Comparison of ENCODE assay signal across 12 cellular contexts in genomic region chr17:1555618-1556471, GRCh38. TPM values are rescaled to one million over a fixed set of nuclear protein-coding genes. Genes with fewer than 3 reads are reported as not detected.
A peak's percentile ranks its signal among the peaks of the same experiment; 100 is the strongest.
DNase-seq lines count a peak whose midpoint lies in the region; ATAC-seq and TF ChIP-seq lines count a peak whose summit lies in the region.
"Had no signal": no experiment of that assay in that cellular context is flagged by ENCODE, and none has a peak within 500 bp of the region (broad histone marks: within the 10 kb centered on the region; RNA-seq: fewer than 3 reads in every experiment).

No MANE protein-coding gene starts in this region.

- TF ChIP-seq CTCF in lower lobe of right lung (IDR thresholded peaks at IDR 0.05) = no peak

- intact Hi-C loops in lower lobe of right lung (cut with DNase I) = no loop called here

- no peak for DNase-seq in stimulated activated naive CD8-positive, alpha-beta T cell treated with anti-CD3 and anti-CD28 coated beads, Interleukin-15, amount 100 ng/mL, for 72 hours
- DNase-seq in T-helper 17 cell (no peak), lower lobe of right lung (peak; percentile 64), HuH-7 (ENCODE audit: low spot score) (no peak), dedifferentiated amniotic fluid mesenchymal stem cell (ENCODE audit: extremely low spot score) (no peak)
- DNase-seq: activated T-cell treated with anti-CD3 and anti-CD28 coated beads, Interleukin-2, amount 50 U/mL, for 4 hours; KG1; mesenchymal stem cell; NCI-H226 had no signal

- H3K4me1 Mint-ChIP-seq in stimulated activated naive CD8-positive, alpha-beta T cell treated with anti-CD3 and anti-CD28 coated beads, Interleukin-15, Interleukin-2, amounts not matched to agents 100 ng/mL and 50 ng/mL, for 24 hours (ENCODE audit: low read depth) = peaks cover 16% of the 10 kb centered on the region
- peaks cover 32% of the 10 kb centered on the region for H3K4me1 Mint-ChIP-seq in stimulated activated naive CD8-positive, alpha-beta T cell treated with anti-CD3 and anti-CD28 coated beads, Interleukin-15, amount 100 ng/mL, for 72 hours
- peaks cover 18% of the 10 kb centered on the region for H3K4me1 Mint-ChIP-seq in T-helper 17 cell

- H3K4me3 ChIP-seq in lower lobe of right lung = no peak overlapping the region

- H3K4me1 ChIP-seq in lower lobe of right lung = peaks cover 59% of the 10 kb centered on the region

- no peaks in the 10 kb centered on the region for H3K9me3 Mint-ChIP-seq in stimulated activated naive CD8-positive, alpha-beta T cell treated with anti-CD3 and anti-CD28 coated beads, Interleukin-15, Interleukin-2, amounts not matched to agents 100 ng/mL and 50 ng/mL, for 24 hours
- no peaks in the 10 kb centered on the region for H3K9me3 Mint-ChIP-seq in stimulated activated naive CD8-positive, alpha-beta T cell treated with anti-CD3 and anti-CD28 coated beads, Interleukin-15, amount 100 ng/mL, for 72 hours
- H3K9me3 Mint-ChIP-seq: activated T-cell treated with anti-CD3 and anti-CD28 coated beads, Interleukin-2, amount 50 U/mL, for 4 hours had no signal

- ATAC-seq in stimulated activated naive CD8-positive, alpha-beta T cell treated with anti-CD3 and anti-CD28 coated beads, Interleukin-15, amount 100 ng/mL, for 72 hours = no peak
- ATAC-seq in T-helper 17 cell (peak; percentile 54), lower lobe of right lung (peak; percentile 41 to 48), HG03354 (IDR thresholded peaks at IDR 0.05; ENCODE audit: poor library complexity, severe bottlenecking, unreplicated experiment) (no peak), HG03196 (IDR thresholded peaks at IDR 0.05; ENCODE audit: unreplicated experiment) (no peak)
- ATAC-seq: activated T-cell treated with anti-CD3 and anti-CD28 coated beads, Interleukin-2, amount 50 U/mL, for 4 hours had no signal

- no peak overlapping the region for H3K27ac ChIP-seq in lower lobe of right lung

- H3K27me3 Mint-ChIP-seq in stimulated activated naive CD8-positive, alpha-beta T cell treated with anti-CD3 and anti-CD28 coated beads, Interleukin-15, Interleukin-2, amounts not matched to agents 100 ng/mL and 50 ng/mL, for 24 hours = no peaks in the 10 kb centered on the region
- H3K27me3 Mint-ChIP-seq in stimulated activated naive CD8-positive, alpha-beta T cell treated with anti-CD3 and anti-CD28 coated beads, Interleukin-15, amount 100 ng/mL, for 72 hours = no peaks in the 10 kb centered on the region
- no peaks in the 10 kb centered on the region for H3K27me3 Mint-ChIP-seq in T-helper 17 cell

- peak overlapping the region; percentile 65 for H3K27ac Mint-ChIP-seq in stimulated activated naive CD8-positive, alpha-beta T cell treated with anti-CD3 and anti-CD28 coated beads, Interleukin-15, Interleukin-2, amounts not matched to agents 100 ng/mL and 50 ng/mL, for 24 hours
- no peak overlapping the region for H3K27ac Mint-ChIP-seq in stimulated activated naive CD8-positive, alpha-beta T cell treated with anti-CD3 and anti-CD28 coated beads, Interleukin-15, amount 100 ng/mL, for 72 hours
- peak overlapping the region; percentile 37 for H3K27ac Mint-ChIP-seq in T-helper 17 cell

- H3K9me3 ChIP-seq in T-helper 17 cell (ENCODE audit: control insufficient read depth, low read length, poor library complexity, severe bottlenecking) = no peaks in the 10 kb centered on the region
- no peaks in the 10 kb centered on the region for H3K9me3 ChIP-seq in lower lobe of right lung

- peaks cover 42% of the 10 kb centered on the region for H3K36me3 ChIP-seq in lower lobe of right lung

- no peaks in the 10 kb centered on the region for H3K27me3 ChIP-seq in lower lobe of right lung (ENCODE audit: low read depth)

- peaks cover 34% of the 10 kb centered on the region for H3K36me3 Mint-ChIP-seq in stimulated activated naive CD8-positive, alpha-beta T cell treated with anti-CD3 and anti-CD28 coated beads, Interleukin-15, Interleukin-2, amounts not matched to agents 100 ng/mL and 50 ng/mL, for 24 hours (ENCODE audit: low read depth)
- peaks cover 1% of the 10 kb centered on the region for H3K36me3 Mint-ChIP-seq in T-helper 17 cell (ENCODE audit: low read depth)

- H3K4me3 Mint-ChIP-seq in stimulated activated naive CD8-positive, alpha-beta T cell treated with anti-CD3 and anti-CD28 coated beads, Interleukin-15, Interleukin-2, amounts not matched to agents 100 ng/mL and 50 ng/mL, for 24 hours = no peak overlapping the region
- H3K4me3 Mint-ChIP-seq in stimulated activated naive CD8-positive, alpha-beta T cell treated with anti-CD3 and anti-CD28 coated beads, Interleukin-15, amount 100 ng/mL, for 72 hours = no peak overlapping the region
- no peak overlapping the region for H3K4me3 Mint-ChIP-seq in T-helper 17 cell
- H3K4me3 Mint-ChIP-seq: activated T-cell treated with anti-CD3 and anti-CD28 coated beads, Interleukin-2, amount 50 U/mL, for 4 hours had no signal

RNA-seq across cellular contexts. Expression of gene PITPNA, which starts 6.7 kb away (rescaled TPM):
- 10 to 100 TPM; 41.6 to 48.0 TPM for total RNA-seq in T-helper 17 cell
- total RNA-seq in lower lobe of right lung = 71.3 TPM

RNA-seq across cellular contexts. Expression of gene INPP5K, which starts 39.4 kb away (rescaled TPM):
- 100 to 1,000 TPM; 172 to 189 TPM for total RNA-seq in T-helper 17 cell
- 57.9 TPM for total RNA-seq in lower lobe of right lung

Comparison
In these comparisons a context has a peak if more than half of its experiments do, and no peak if none do; other contexts are left out.
1. H3K27ac Mint-ChIP-seq: peak in stimulated activated naive CD8-positive, alpha-beta T cell treated with anti-CD3 and anti-CD28 coated beads, Interleukin-15, Interleukin-2, amounts not matched to agents 100 ng/mL and 50 ng/mL, for 24 hours (single experiment) and T-helper 17 cell (single experiment); none in stimulated activated naive CD8-positive, alpha-beta T cell treated with anti-CD3 and anti-CD28 coated beads, Interleukin-15, amount 100 ng/mL, for 72 hours (0 of 2).
2. ATAC-seq: peak in T-helper 17 cell (single experiment) and lower lobe of right lung (2 of 2); none in stimulated activated naive CD8-positive, alpha-beta T cell treated with anti-CD3 and anti-CD28 coated beads, Interleukin-15, amount 100 ng/mL, for 72 hours (single experiment), HG03354 (single experiment) and HG03196 (single experiment).